ENCODE assay signal across 9 cellular contexts in the genomic region with DNA sequence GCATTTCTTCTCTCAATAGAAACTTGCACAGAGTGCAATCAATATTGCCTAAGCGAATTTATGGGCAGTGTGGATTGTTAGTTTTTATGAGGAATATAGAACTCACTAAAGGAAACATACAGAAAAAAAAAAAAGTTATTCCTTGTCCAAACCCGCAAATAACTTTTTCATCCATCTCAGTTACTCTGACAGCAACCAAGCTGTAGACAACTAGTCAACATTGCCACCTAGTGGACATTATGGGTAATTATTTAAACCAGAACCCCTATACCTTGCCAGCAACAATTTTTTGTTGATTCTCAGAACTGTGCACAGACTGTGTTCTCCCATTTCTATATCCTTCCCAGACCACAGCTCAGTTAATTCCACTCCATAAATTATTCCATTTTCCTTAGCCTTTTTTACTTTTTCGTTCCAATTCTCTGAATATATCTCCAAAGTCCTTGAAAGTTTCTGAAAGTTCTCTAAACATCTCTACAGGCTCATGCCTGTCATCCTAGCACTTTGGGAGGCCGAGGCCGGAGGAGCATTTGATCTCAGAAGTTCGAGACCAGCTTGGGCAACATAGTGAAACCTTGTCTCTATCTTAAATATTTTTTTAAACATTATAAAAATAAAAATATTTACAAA. TPM values are rescaled to one million over a fixed set of nuclear protein-coding genes. Genes with fewer than 3 reads are reported as not detected.
A peak's percentile ranks its signal among the peaks of the same experiment; 100 is the strongest.
DNase-seq lines count a peak whose midpoint lies in the region; ATAC-seq, FAIRE-seq and TF ChIP-seq lines count a peak whose summit lies in the region.
"Had no signal": no experiment of that assay in that cellular context is flagged by ENCODE, and none has a peak within 500 bp of the region (broad histone marks: within the 10 kb centered on the region; RNA-seq: fewer than 3 reads in every experiment).

No MANE protein-coding gene starts in this region.

- no peaks in the 10 kb centered on the region for H3K79me2 ChIP-seq in endothelial cell of umbilical vein (ENCODE audit: control insufficient read depth, insufficient read depth, low read length)
- H3K79me2 ChIP-seq in neural progenitor cell (ENCODE audit: low read depth) = no peaks in the 10 kb centered on the region

- H3K27me3 ChIP-seq in right atrium auricular region (no peaks in the 10 kb centered on the region), Peyer's patch (no peaks in the 10 kb centered on the region), endothelial cell of umbilical vein (ENCODE audit: control insufficient read depth in 2 of 2, insufficient read depth in 2 of 2, low read length in 2 of 2) (peaks cover 0 to 1% of the 10 kb centered on the region in 2 experiments), neural progenitor cell (peaks cover 68% of the 10 kb centered on the region)

- no peak overlapping the region for H3K27ac Mint-ChIP-seq in neural progenitor cell
- H3K27ac Mint-ChIP-seq: stimulated activated naive CD8-positive, alpha-beta T cell treated with anti-CD3 and anti-CD28 coated beads, Interleukin-15, Interleukin-2, amounts not matched to agents 100 ng/mL and 50 ng/mL, for 24 hours had no signal

- no peaks in the 10 kb centered on the region for H4K20me1 ChIP-seq in endothelial cell of umbilical vein (replicated peaks; ENCODE audit: control insufficient read depth, extremely low read depth, insufficient read depth, low read length)
- peaks cover 4% of the 10 kb centered on the region for H4K20me1 ChIP-seq in neural progenitor cell (ENCODE audit: low read depth)

- H3K4me2 ChIP-seq in endothelial cell of umbilical vein (ENCODE audit: insufficient read depth, low read length) (no peak overlapping the region), neural progenitor cell (no peak overlapping the region)

- H3K9ac ChIP-seq in endothelial cell of umbilical vein (replicated peaks; ENCODE audit: extremely low read depth, insufficient read depth, low read length) (no peak overlapping the region), neural progenitor cell (no peak overlapping the region)

- no peaks in the 10 kb centered on the region for H3K9me1 ChIP-seq in endothelial cell of umbilical vein (replicated peaks; ENCODE audit: control insufficient read depth, extremely low read depth, insufficient read depth, low read length)

- POLR2A ChIA-PET in endothelial cell of umbilical vein (lab: Charles Lee) = interaction anchor here (0.7 kb wide), 1 partner anchor 153 kb away, joined by 3 read pairs; no protein-coding TSS in a partner anchor

- H3K4me1 ChIP-seq in right atrium auricular region (peaks cover 0 to 30% of the 10 kb centered on the region in 2 donors), Peyer's patch (peaks cover 0 to 12% (median 9%) of the 10 kb centered on the region in 4 donors), endothelial cell of umbilical vein (ENCODE audit: control insufficient read depth, extremely low read depth, insufficient read depth, low read length) (peaks cover 14% of the 10 kb centered on the region), neural progenitor cell (peaks cover 5% of the 10 kb centered on the region)

- DNase-seq in right atrium auricular region (ENCODE audit: low spot score) (no peak), left ventricle myocardium superior (no peak), HS-5 (ENCODE audit: low read depth) (peak; percentile 33), Peyer's patch (no peak), endothelial cell of umbilical vein (ENCODE audit: low read depth, low spot score) (peak; percentile 47), neural progenitor cell (ENCODE audit: low spot score) (peak; percentile 82), dedifferentiated amniotic fluid mesenchymal stem cell (ENCODE audit: extremely low spot score) (no peak)

- no TSS peak for BruUV-seq in endothelial cell of umbilical vein (replicated peaks; lab: Mats Ljungman, UMichigan)

- no peak overlapping the region for H3K4me3 Mint-ChIP-seq in neural progenitor cell
- H3K4me3 Mint-ChIP-seq: stimulated activated naive CD8-positive, alpha-beta T cell treated with anti-CD3 and anti-CD28 coated beads, Interleukin-15, Interleukin-2, amounts not matched to agents 100 ng/mL and 50 ng/mL, for 24 hours had no signal

- TF ChIP-seq CTCF in right atrium auricular region (IDR thresholded peaks at IDR 0.05) = peak; percentile 71 to 83
- peak; percentile 40 to 83 (median 76) for TF ChIP-seq CTCF in Peyer's patch (IDR thresholded peaks at IDR 0.05)
- TF ChIP-seq CTCF in endothelial cell of umbilical vein (IDR thresholded peaks at IDR 0.05; ENCODE audit: extremely low read depth in 1 of 2, insufficient read depth in 1 of 2, low read depth in 1 of 2, low read length in 2 of 2) = peak; percentile 49 to 57
- TF ChIP-seq CTCF in neural progenitor cell (IDR thresholded peaks at IDR 0.05) = peak; percentile 85

- peaks cover 5% of the 10 kb centered on the region for H3K9me3 Mint-ChIP-seq in neural progenitor cell

- dilution Hi-C loops in endothelial cell of umbilical vein (cut with MboI; ENCODE audit: extremely low pct_ligation_motif_present, low sequenced_read_pairs) = no loop called here

- TF ChIP-seq POLR2A in Peyer's patch (IDR thresholded peaks at IDR 0.05) = no peak
- no peak for TF ChIP-seq POLR2A in endothelial cell of umbilical vein (IDR thresholded peaks at IDR 0.05; ENCODE audit: low read depth, low read length)

- H3K27ac ChIP-seq in right atrium auricular region (no peak overlapping the region), Peyer's patch (no peak overlapping the region), endothelial cell of umbilical vein (ENCODE audit: insufficient read depth, low read depth, low read length) (no peak overlapping the region), neural progenitor cell (no peak overlapping the region)

- H3K4me3 ChIP-seq in right atrium auricular region (no peak overlapping the region), Peyer's patch (no peak overlapping the region), endothelial cell of umbilical vein (replicated peaks in 1 of 3; ENCODE audit: insufficient read depth in 1 of 3, low read depth in 1 of 3, low read length in 3 of 3) (no peak overlapping the region), neural progenitor cell (no peak overlapping the region)

- no peaks in the 10 kb centered on the region for H3K36me3 ChIP-seq in right atrium auricular region
- no peaks in the 10 kb centered on the region for H3K36me3 ChIP-seq in Peyer's patch
- no peaks in the 10 kb centered on the region for H3K36me3 ChIP-seq in endothelial cell of umbilical vein (ENCODE audit: control insufficient read depth in 2 of 2, extremely low read depth in 1 of 2, insufficient read depth in 2 of 2, low read length in 2 of 2)
- H3K36me3 ChIP-seq in neural progenitor cell = no peaks in the 10 kb centered on the region

- H2AFZ ChIP-seq in endothelial cell of umbilical vein (ENCODE audit: low read depth, low read length) (no peak overlapping the region), neural progenitor cell (replicated peaks) (no peak overlapping the region)

- peak; percentile 89 for FAIRE-seq in endothelial cell of umbilical vein (lab: Jason Lieb, UNC)

- ATAC-seq in left ventricle myocardium superior (no peak), HG02763 (IDR thresholded peaks at IDR 0.05; ENCODE audit: unreplicated experiment) (no peak)

- H3K27me3 Mint-ChIP-seq in neural progenitor cell (ENCODE audit: insufficient read depth, low read depth) = peaks cover 40% of the 10 kb centered on the region

- CTCF ChIA-PET in endothelial cell of umbilical vein (lab: Charles Lee) = interaction anchor here (0.6 to 2.5 kb wide), 21 partner anchors 10 to 535 kb away, joined by 3 to 13 read pairs (median 5); a partner anchor contains a TSS

- peaks cover 4 to 9% of the 10 kb centered on the region in 2 donors for H3K9me3 ChIP-seq in right atrium auricular region
- peaks cover 0 to 15% (median 0%) of the 10 kb centered on the region in 4 donors for H3K9me3 ChIP-seq in Peyer's patch
- H3K9me3 ChIP-seq in endothelial cell of umbilical vein (replicated peaks; ENCODE audit: control insufficient read depth, insufficient read depth, low read length) = peaks cover 2% of the 10 kb centered on the region
- no peaks in the 10 kb centered on the region for H3K9me3 ChIP-seq in neural progenitor cell (ENCODE audit: low read depth)

- peaks cover 6% of the 10 kb centered on the region for H3K4me1 Mint-ChIP-seq in neural progenitor cell

- intact Hi-C loops in left ventricle myocardium superior (cut with micrococcal nuclease) = loop anchor here (10.0 kb wide), 2 partner anchors 46 to 96 kb away; no protein-coding TSS in a partner anchor
- intact Hi-C loops in endothelial cell of umbilical vein (cut with micrococcal nuclease) = loop anchor here (1.0 to 2.0 kb wide), 2 partner anchors 139 to 536 kb away; no protein-coding TSS in a partner anchor

- no peaks in the 10 kb centered on the region for H3K36me3 Mint-ChIP-seq in neural progenitor cell

- peaks cover 7% of the 10 kb centered on the region for H3F3A ChIP-seq in neural progenitor cell (ENCODE audit: low read depth)

TF ChIP-seq in endothelial cell of umbilical vein, 7 proteins besides CTCF, POLR2A, EP300 and RAD21:
- TF ChIP-seq JUN (IDR thresholded peaks at IDR 0.05; ENCODE audit: borderline replicate concordance, insufficient read depth, insufficient read length, low read depth) (no peak), EZH2 (IDR thresholded peaks at IDR 0.05; ENCODE audit: borderline replicate concordance, low read depth, low read length, severe bottlenecking) (no peak), FOS (IDR thresholded peaks at IDR 0.05; ENCODE audit: borderline replicate concordance, insufficient read depth, low read length) (no peak), GATA2 (IDR thresholded peaks at IDR 0.05; ENCODE audit: insufficient read depth, insufficient read length, low read depth, low read length) (no peak), POLR2AphosphoS5 (IDR thresholded peaks at IDR 0.05; ENCODE audit: insufficient read depth, low read depth, low read length) (no peak), MYC (IDR thresholded peaks at IDR 0.05; ENCODE audit: low read depth, low read length) (no peak)
- TF ChIP-seq, protein P1, sequence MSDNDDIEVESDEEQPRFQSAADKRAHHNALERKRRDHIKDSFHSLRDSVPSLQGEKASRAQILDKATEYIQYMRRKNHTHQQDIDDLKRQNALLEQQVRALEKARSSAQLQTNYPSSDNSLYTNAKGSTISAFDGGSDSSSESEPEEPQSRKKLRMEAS (IDR thresholded peaks at IDR 0.05; ENCODE audit: insufficient read depth, insufficient read length) = no peak
TF ChIP-seq in endothelial cell of umbilical vein: peak in this region for 0.

RNA-seq across cellular contexts. Expression of a gene that starts 2.6 kb away (rescaled TPM):
- 10 to 100 TPM; 45.6 to 48.9 TPM for total RNA-seq in right atrium auricular region
- 48.9 TPM for total RNA-seq in left ventricle myocardium superior
- 10 to 100 TPM in 1 of 4 donors, 1 to 10 TPM in 3; 3.3 to 14.9 (median 4.9) TPM for total RNA-seq in Peyer's patch
- 73.2 and 76.2 TPM in 2 replicates for total RNA-seq in endothelial cell of umbilical vein
- 6.2 and 7.9 TPM in 2 replicates for polyA plus RNA-seq in endothelial cell of umbilical vein
- 8.2 and 8.6 TPM in 2 replicates for polyA plus RNA-seq in endothelial cell of umbilical vein (2011; cell fraction: cytosol; rRNA removed)
- polyA plus RNA-seq in endothelial cell of umbilical vein (2011; cell fraction: nucleus; rRNA removed) = 16.9 and 21.2 TPM in 2 replicates
- polyA plus RNA-seq in endothelial cell of umbilical vein (2012) = 12.1 and 16.6 TPM in 2 replicates
- 17.9 and 18.0 TPM in 2 replicates for polyA minus RNA-seq in endothelial cell of umbilical vein
- 1.7 TPM for polyA minus RNA-seq in endothelial cell of umbilical vein (2011; cell fraction: cytosol; rRNA and poly(A)+ RNA removed)
- polyA minus RNA-seq in endothelial cell of umbilical vein (2011; cell fraction: nucleus; rRNA and poly(A)+ RNA removed) = 16.1 and 17.1 TPM in 2 replicates
- total RNA-seq in neural progenitor cell (ENCODE audit: low replicate concordance) = 0.34 and 0.36 TPM in 2 replicates

Comparison
In these comparisons a context has a peak if more than half of its experiments do, and no peak if none do; other contexts are left out.
1. DNase-seq: peak in HS-5 (single experiment), endothelial cell of umbilical vein (single experiment) and neural progenitor cell (single experiment); none in right atrium auricular region (single experiment), left ventricle myocardium superior (single experiment), Peyer's patch (0 of 3) and dedifferentiated amniotic fluid mesenchymal stem cell (single experiment).
2. Peak in every context shown above with its lines, with median percentiles within 50 percentile points of each other: CTCF ChIP-seq.